In genomic region chr13:59665184-59665583, GRCh38 we compare ENCODE assay signal across 1 cellular context.
TF ChIP-seq lines count a peak whose summit lies in the region.

No MANE protein-coding gene starts in this region.

TF ChIP-seq in GM23338, 12 proteins besides CTCF, POLR2A, EP300 and RAD21 (continued from another document):
- TF ChIP-seq ZNF462 (CRISPR knock-in tag; IDR thresholded peaks at IDR 0.05) = no peak
